ENCODE assay signal across 1 cellular context in the genomic region with DNA sequence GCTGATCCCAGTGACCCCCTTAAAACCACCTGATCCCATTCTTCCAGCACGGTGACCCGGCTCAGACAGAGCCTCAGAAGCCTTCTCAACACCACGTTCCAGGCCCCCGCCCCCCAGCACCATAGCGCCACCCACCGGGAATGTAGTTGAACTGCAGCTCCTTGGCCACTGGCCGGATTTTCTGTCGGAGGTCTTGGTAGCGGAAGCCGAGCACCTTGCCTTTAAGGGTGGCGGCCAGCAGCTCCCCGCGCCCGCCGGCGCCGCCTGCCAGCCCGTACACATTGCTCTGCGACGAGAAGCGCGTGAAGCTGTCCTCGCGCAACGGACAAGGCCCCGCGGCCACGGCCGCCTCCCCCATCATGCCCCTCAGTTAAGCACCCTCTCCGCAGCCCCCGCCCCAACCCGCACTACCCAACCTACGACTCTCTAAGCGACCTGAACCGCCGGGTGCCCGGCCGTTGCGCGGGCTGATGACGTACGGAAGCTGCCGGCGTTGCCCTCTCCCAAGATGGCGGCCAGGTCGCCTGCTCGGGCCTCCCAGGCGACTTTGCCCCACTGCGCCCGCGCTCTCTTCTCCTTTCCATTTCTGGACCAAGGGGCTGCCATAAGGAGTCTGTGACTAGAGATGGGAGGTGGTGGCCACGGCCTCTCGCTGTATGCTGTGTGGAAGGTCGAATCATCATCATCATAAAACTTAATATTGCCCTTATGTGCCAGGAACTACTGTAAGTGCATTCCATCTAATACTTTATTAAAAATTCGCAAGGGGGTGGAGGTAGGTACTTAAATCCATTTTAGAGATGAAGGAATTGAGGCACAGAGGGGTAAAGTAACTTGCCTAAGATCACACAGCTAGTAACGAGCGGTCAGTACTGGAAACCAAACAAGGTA.
A peak's percentile ranks its signal among the peaks of the same experiment; 100 is the strongest.
TF ChIP-seq lines count a peak whose summit lies in the region.

Gene KPTN (minus strand): TSS at position 420 of the 891 bp plus-strand sequence. CDS start 59 bp downstream, at position 361.

TF ChIP-seq in K562, 482 proteins besides CTCF, POLR2A, EP300 and RAD21 (continued from another document and continues in another):
- TF ChIP-seq ETS1 (conservative IDR thresholded peaks at IDR 0.05; ENCODE audit: control insufficient read depth, low read depth, low read length) (peak; percentile 93; the same call in 1 of the 2 replicates), LEF1 (IDR thresholded peaks at IDR 0.05) (no peak), ZC3H4 (CRISPR knock-in tag; IDR thresholded peaks at IDR 0.05; ENCODE audit: borderline replicate concordance) (no peak), MYC (IDR thresholded peaks at IDR 0.05; ENCODE audit: low read depth, low read length) (peak; percentile 63; the same call in 1 of the 2 replicates), MYC (CRISPR knock-in tag; IDR thresholded peaks at IDR 0.05; ENCODE audit: borderline replicate concordance, low read depth) (no peak), ZNF165 (CRISPR knock-in tag; IDR thresholded peaks at IDR 0.05; ENCODE audit: borderline replicate concordance) (no peak), BRD9 (IDR thresholded peaks at IDR 0.05; ENCODE audit: low read depth, partially characterized antibody) (peak; percentile 56), TCFL5 (CRISPR knock-in tag; conservative IDR thresholded peaks at IDR 0.05) (no peak), CHAMP1 (IDR thresholded peaks at IDR 0.05) (0 out of 2 replicates have a peak, but pooled peaks have one; percentile 26), CSDE1 (IDR thresholded peaks at IDR 0.05) (peak in 1 of 2 experiments; percentile 97; a peak in 2 of 4 replicates), NR2C2 (CRISPR knock-in tag; IDR thresholded peaks at IDR 0.05) (peak; percentile 40; the same call in 1 of the 2 replicates), NR2C2 (tag; IDR thresholded peaks at IDR 0.05) (peak; percentile 92), E4F1 (CRISPR knock-in tag; IDR thresholded peaks at IDR 0.05; ENCODE audit: borderline replicate concordance) (no peak), SMARCE1 (IDR thresholded peaks at IDR 0.05) (no peak; the same call in 1 of the 2 replicates), FOXK2 (conservative IDR thresholded peaks at IDR 0.05 in 1 of 2, IDR thresholded peaks at IDR 0.05 in 1 of 2; ENCODE audit: low read depth in 2 of 2) (no peak), GATA2 (CRISPR knock-in tag; IDR thresholded peaks at IDR 0.05) (no peak), ZBTB7A (IDR thresholded peaks at IDR 0.05; ENCODE audit: borderline replicate concordance, control insufficient read depth, low read depth, low read length) (peak; percentile 41; the same call in 1 of the 2 replicates), SRSF7 (optimal IDR thresholded peaks at IDR 0.05; ENCODE audit: low read depth, low read length) (no peak), RBM34 (IDR thresholded peaks at IDR 0.05; ENCODE audit: borderline replicate concordance, insufficient read depth, low read length) (no peak), ZNF239 (CRISPR knock-in tag; IDR thresholded peaks at IDR 0.05) (no peak), ZC3H11A (IDR thresholded peaks at IDR 0.05; ENCODE audit: low read depth, low read length) (no peak; the same call in 1 of the 2 replicates), SMARCA5 (IDR thresholded peaks at IDR 0.05) (peak; percentile 99), PRPF4 (IDR thresholded peaks at IDR 0.05; ENCODE audit: insufficient read depth, low read depth, low read length, poor library complexity, severe bottlenecking) (no peak), GABPA (tag; conservative IDR thresholded peaks at IDR 0.05; ENCODE audit: low read depth) (peak; percentile 64), SUPT5H (IDR thresholded peaks at IDR 0.05) (peak; percentile 81), CHD4 (IDR thresholded peaks at IDR 0.05; ENCODE audit: insufficient read depth, insufficient replicate concordance, low read depth, low read length, poor library complexity, severe bottlenecking) (no peak), CHCHD3 (CRISPR knock-in tag; IDR thresholded peaks at IDR 0.05) (no peak), ZNF408 (CRISPR knock-in tag; IDR thresholded peaks at IDR 0.05; ENCODE audit: low read depth) (no peak), ZC3H8 (IDR thresholded peaks at IDR 0.05) (no peak), CBX5 (IDR thresholded peaks at IDR 0.05; ENCODE audit: borderline replicate concordance, low read depth) (no peak), PHF8 (IDR thresholded peaks at IDR 0.05; ENCODE audit: borderline replicate concordance, low read length) (peak; percentile 93), TOE1 (IDR thresholded peaks at IDR 0.05; ENCODE audit: borderline replicate concordance) (peak; percentile 93), TOE1 (CRISPR knock-in tag; IDR thresholded peaks at IDR 0.05; ENCODE audit: borderline replicate concordance, low read depth) (no peak), ZNF212 (CRISPR knock-in tag; IDR thresholded peaks at IDR 0.05) (no peak), SRSF1 (IDR thresholded peaks at IDR 0.05; ENCODE audit: low read depth, low read length) (0 out of 2 replicates have a peak, but pooled peaks have one; percentile 69), ATF3 (IDR thresholded peaks at IDR 0.05) (no peak), ATF3 (CRISPR knock-in tag; conservative IDR thresholded peaks at IDR 0.05) (no peak), ZNF584 (CRISPR knock-in tag; IDR thresholded peaks at IDR 0.05; ENCODE audit: low read depth) (no peak), GMEB1 (CRISPR knock-in tag; IDR thresholded peaks at IDR 0.05) (peak; percentile 70), ZNF699 (CRISPR knock-in tag; IDR thresholded peaks at IDR 0.05; ENCODE audit: insufficient replicate concordance) (no peak), SIN3A (IDR thresholded peaks at IDR 0.05; ENCODE audit: borderline replicate concordance in 2 of 2, control insufficient read depth in 1 of 2, low read depth in 2 of 2, low read length in 2 of 2) (peak; percentile 46 to 70; a peak in 2 of 4 replicates), TBP (optimal IDR thresholded peaks at IDR 0.05; ENCODE audit: low read depth, low read length) (peak; percentile 86), MTF1 (CRISPR knock-in tag; IDR thresholded peaks at IDR 0.05; ENCODE audit: borderline replicate concordance) (no peak), HDAC3 (IDR thresholded peaks at IDR 0.05; ENCODE audit: borderline replicate concordance, partially characterized antibody) (no peak), ZNF583 (CRISPR knock-in tag; IDR thresholded peaks at IDR 0.05) (0 out of 2 replicates have a peak, but pooled peaks have one; percentile 9)
- TF ChIP-seq, protein P1, sequence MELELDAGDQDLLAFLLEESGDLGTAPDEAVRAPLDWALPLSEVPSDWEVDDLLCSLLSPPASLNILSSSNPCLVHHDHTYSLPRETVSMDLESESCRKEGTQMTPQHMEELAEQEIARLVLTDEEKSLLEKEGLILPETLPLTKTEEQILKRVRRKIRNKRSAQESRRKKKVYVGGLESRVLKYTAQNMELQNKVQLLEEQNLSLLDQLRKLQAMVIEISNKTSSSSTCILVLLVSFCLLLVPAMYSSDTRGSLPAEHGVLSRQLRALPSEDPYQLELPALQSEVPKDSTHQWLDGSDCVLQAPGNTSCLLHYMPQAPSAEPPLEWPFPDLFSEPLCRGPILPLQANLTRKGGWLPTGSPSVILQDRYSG (tag; conservative IDR thresholded peaks at IDR 0.05; ENCODE audit: low read depth) = peak; percentile 85
- TF ChIP-seq, protein P2, sequence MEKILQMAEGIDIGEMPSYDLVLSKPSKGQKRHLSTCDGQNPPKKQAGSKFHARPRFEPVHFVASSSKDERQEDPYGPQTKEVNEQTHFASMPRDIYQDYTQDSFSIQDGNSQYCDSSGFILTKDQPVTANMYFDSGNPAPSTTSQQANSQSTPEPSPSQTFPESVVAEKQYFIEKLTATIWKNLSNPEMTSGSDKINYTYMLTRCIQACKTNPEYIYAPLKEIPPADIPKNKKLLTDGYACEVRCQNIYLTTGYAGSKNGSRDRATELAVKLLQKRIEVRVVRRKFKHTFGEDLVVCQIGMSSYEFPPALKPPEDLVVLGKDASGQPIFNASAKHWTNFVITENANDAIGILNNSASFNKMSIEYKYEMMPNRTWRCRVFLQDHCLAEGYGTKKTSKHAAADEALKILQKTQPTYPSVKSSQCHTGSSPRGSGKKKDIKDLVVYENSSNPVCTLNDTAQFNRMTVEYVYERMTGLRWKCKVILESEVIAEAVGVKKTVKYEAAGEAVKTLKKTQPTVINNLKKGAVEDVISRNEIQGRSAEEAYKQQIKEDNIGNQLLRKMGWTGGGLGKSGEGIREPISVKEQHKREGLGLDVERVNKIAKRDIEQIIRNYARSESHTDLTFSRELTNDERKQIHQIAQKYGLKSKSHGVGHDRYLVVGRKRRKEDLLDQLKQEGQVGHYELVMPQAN (IDR thresholded peaks at IDR 0.05; ENCODE audit: borderline replicate concordance) = peak; percentile 75; the same call in 1 of the 2 replicates
- TF ChIP-seq, protein P3, sequence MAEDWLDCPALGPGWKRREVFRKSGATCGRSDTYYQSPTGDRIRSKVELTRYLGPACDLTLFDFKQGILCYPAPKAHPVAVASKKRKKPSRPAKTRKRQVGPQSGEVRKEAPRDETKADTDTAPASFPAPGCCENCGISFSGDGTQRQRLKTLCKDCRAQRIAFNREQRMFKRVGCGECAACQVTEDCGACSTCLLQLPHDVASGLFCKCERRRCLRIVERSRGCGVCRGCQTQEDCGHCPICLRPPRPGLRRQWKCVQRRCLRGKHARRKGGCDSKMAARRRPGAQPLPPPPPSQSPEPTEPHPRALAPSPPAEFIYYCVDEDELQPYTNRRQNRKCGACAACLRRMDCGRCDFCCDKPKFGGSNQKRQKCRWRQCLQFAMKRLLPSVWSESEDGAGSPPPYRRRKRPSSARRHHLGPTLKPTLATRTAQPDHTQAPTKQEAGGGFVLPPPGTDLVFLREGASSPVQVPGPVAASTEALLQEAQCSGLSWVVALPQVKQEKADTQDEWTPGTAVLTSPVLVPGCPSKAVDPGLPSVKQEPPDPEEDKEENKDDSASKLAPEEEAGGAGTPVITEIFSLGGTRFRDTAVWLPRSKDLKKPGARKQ (CRISPR knock-in tag; IDR thresholded peaks at IDR 0.05) = no peak
- TF ChIP-seq, protein P4, sequence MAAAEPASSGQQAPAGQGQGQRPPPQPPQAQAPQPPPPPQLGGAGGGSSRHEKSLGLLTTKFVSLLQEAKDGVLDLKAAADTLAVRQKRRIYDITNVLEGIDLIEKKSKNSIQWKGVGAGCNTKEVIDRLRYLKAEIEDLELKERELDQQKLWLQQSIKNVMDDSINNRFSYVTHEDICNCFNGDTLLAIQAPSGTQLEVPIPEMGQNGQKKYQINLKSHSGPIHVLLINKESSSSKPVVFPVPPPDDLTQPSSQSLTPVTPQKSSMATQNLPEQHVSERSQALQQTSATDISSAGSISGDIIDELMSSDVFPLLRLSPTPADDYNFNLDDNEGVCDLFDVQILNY (CRISPR knock-in tag; IDR thresholded peaks at IDR 0.05) = no peak
